15 cellular contexts compared by ENCODE assay signal in genomic region chr10:5893321-5893720, GRCh38.
"Had no signal": no experiment of that assay in that cellular context is flagged by ENCODE, and none has a peak within 500 bp of the region (broad histone marks: within the 10 kb centered on the region; RNA-seq: fewer than 3 reads in every experiment).

No MANE protein-coding gene starts in this region.

- H3K36me3 ChIP-seq: colonic mucosa had no signal

- H3K27ac Mint-ChIP-seq: activated CD4-positive, alpha-beta memory T cell treated with anti-CD3 and anti-CD28 coated beads for 36 hours; activated naive CD8-positive, alpha-beta T cell treated with anti-CD3 and anti-CD28 coated beads, Interleukin-2, amount 10 ng/mL, durations not matched to agents 7 days and 5 days had no signal

- H3K27me3 Mint-ChIP-seq: activated CD4-positive, alpha-beta memory T cell treated with anti-CD3 and anti-CD28 coated beads for 36 hours; activated naive CD8-positive, alpha-beta T cell treated with anti-CD3 and anti-CD28 coated beads, Interleukin-2, amount 10 ng/mL, durations not matched to agents 7 days and 5 days; naive thymus-derived CD8-positive, alpha-beta T cell had no signal

- H3K27me3 ChIP-seq: colonic mucosa, thyroid gland had no signal

- H3K4me3 Mint-ChIP-seq: activated CD4-positive, alpha-beta memory T cell treated with anti-CD3 and anti-CD28 coated beads for 36 hours had no signal

- H3K4me3 ChIP-seq: colonic mucosa, thyroid gland had no signal

- DNase-seq: activated CD4-positive, alpha-beta memory T cell treated with anti-CD3 and anti-CD28 coated beads for 36 hours; activated CD4-positive, alpha-beta T cell treated with anti-CD3 and anti-CD28 coated beads for 1 hour; activated gamma-delta T cell; activated naive CD8-positive, alpha-beta T cell treated with anti-CD3 and anti-CD28 coated beads, Interleukin-2, amount 10 ng/mL, durations not matched to agents 7 days and 5 days; activated T-cell treated with anti-CD3 and anti-CD28 coated beads, Interleukin-2, amount 50 U/mL, for 4 hours; aorta; colonic mucosa; effector CD8-positive, alpha-beta T cell; erythroblast; immature natural killer cell; left cardiac atrium; naive thymus-derived CD8-positive, alpha-beta T cell; SHP77 treated with DMSO at 0.1 percent for 48 hours; stimulated activated CD4-positive, alpha-beta T cell treated with anti-CD3 and anti-CD28 coated beads, Interleukin-4, amount 100 ng/mL, for 4 hours; thyroid gland had no signal

- H3K9me3 Mint-ChIP-seq: immature natural killer cell had no signal

- H3K27ac ChIP-seq: colonic mucosa, thyroid gland had no signal

- H3K9me3 ChIP-seq: colonic mucosa, thyroid gland had no signal
